Comparison of ENCODE assay signal across 29 cellular contexts in the genomic region with DNA sequence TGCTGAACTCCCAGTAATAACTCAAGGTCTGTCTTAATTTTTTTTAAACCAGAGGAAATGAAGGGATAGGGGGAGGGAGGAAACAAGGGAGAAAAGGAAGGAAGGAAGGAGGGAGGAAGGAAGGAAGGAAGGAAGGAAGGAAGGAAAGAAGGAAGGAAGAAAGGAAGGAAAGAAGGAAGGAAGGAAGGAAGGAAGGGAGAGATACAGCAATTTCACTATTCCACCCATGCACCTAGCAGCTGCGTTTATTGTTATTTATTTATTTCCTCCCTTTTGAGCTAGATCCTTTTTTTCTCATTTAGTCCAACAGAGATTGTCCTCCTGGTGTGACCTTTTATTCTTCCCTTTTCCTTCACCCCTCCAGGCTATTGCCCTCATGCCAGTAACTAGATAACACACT.
"Had no signal": no experiment of that assay in that cellular context is flagged by ENCODE, and none has a peak within 500 bp of the region (broad histone marks: within the 10 kb centered on the region; RNA-seq: fewer than 3 reads in every experiment).

No MANE protein-coding gene starts in this region.

- H3K4me1 ChIP-seq: stomach, suprapubic skin, testis, thyroid gland, tibial artery, tibial nerve, upper lobe of left lung, upper lobe of right lung, uterus, vagina had no signal

- H3K4me3 Mint-ChIP-seq: stimulated activated effector memory CD8-positive, alpha-beta T cell treated with anti-CD3 and anti-CD28 coated beads, Interleukin-12 subunit alpha, Interleukin-12 subunit beta, amount 100 ng/mL, for 72 hours; stimulated activated memory B cell treated with anti-CD40 and anti-IgM and Interleukin-4, amounts not matched to agents 10 μg/mL and 1 μg/mL and 100 μg/mL, for 72 hours; stimulated activated naive B cell treated with anti-CD40 and anti-IgM and Interleukin-4, amounts not matched to agents 10 μg/mL and 1 μg/mL and 100 μg/mL, for 72 hours; stimulated activated naive CD8-positive, alpha-beta T cell treated with anti-CD3 and anti-CD28 coated beads, Interleukin-15, amount 100 ng/mL, for 72 hours; stimulated activated naive CD8-positive, alpha-beta T cell treated with anti-CD3 and anti-CD28 coated beads, Interleukin-15, Interleukin-2, amounts not matched to agents 100 ng/mL and 50 ng/mL, for 24 hours; type B pancreatic cell had no signal

- H3K27ac ChIP-seq: stomach, suprapubic skin, testis, thoracic aorta, thyroid gland, tibial artery, tibial nerve, transverse colon, upper lobe of left lung, upper lobe of right lung, uterus, vagina had no signal

- H3K9me3 Mint-ChIP-seq: type B pancreatic cell had no signal

- FAIRE-seq: urothelium cell line had no signal

- H3K4me3 ChIP-seq: stomach, suprapubic skin, testis, thoracic aorta, thyroid gland, tibial artery, tibial nerve, transverse colon, upper lobe of left lung, upper lobe of right lung, uterus, vagina had no signal

- H3K9me3 ChIP-seq: stomach, suprapubic skin, testis, thoracic aorta, thyroid gland, tibial artery, tibial nerve, transverse colon, upper lobe of right lung, uterus, vagina had no signal

- H3K27me3 Mint-ChIP-seq: stimulated activated memory B cell treated with anti-CD40 and anti-IgM and Interleukin-4, amounts not matched to agents 10 μg/mL and 1 μg/mL and 100 μg/mL, for 72 hours; stimulated activated naive CD8-positive, alpha-beta T cell treated with anti-CD3 and anti-CD28 coated beads, Interleukin-15, amount 100 ng/mL, for 72 hours had no signal

- H3K4me1 Mint-ChIP-seq: stimulated activated effector memory CD8-positive, alpha-beta T cell treated with anti-CD3 and anti-CD28 coated beads, Interleukin-12 subunit alpha, Interleukin-12 subunit beta, amount 100 ng/mL, for 72 hours; stimulated activated naive B cell treated with anti-CD40 and anti-IgM and Interleukin-4, amounts not matched to agents 10 μg/mL and 1 μg/mL and 100 μg/mL, for 72 hours; stimulated activated naive CD8-positive, alpha-beta T cell treated with anti-CD3 and anti-CD28 coated beads, Interleukin-15, amount 100 ng/mL, for 72 hours had no signal

- H3K27ac Mint-ChIP-seq: stimulated activated effector memory CD8-positive, alpha-beta T cell treated with anti-CD3 and anti-CD28 coated beads, Interleukin-12 subunit alpha, Interleukin-12 subunit beta, amount 100 ng/mL, for 72 hours; stimulated activated memory B cell treated with anti-CD40 and anti-IgM and Interleukin-4, amounts not matched to agents 10 μg/mL and 1 μg/mL and 100 μg/mL, for 72 hours; stimulated activated naive B cell treated with anti-CD40 and anti-IgM and Interleukin-4, amounts not matched to agents 10 μg/mL and 1 μg/mL and 100 μg/mL, for 72 hours; stimulated activated naive CD8-positive, alpha-beta T cell treated with anti-CD3 and anti-CD28 coated beads, Interleukin-15, amount 100 ng/mL, for 72 hours; stimulated activated naive CD8-positive, alpha-beta T cell treated with anti-CD3 and anti-CD28 coated beads, Interleukin-15, Interleukin-2, amounts not matched to agents 100 ng/mL and 50 ng/mL, for 24 hours; type B pancreatic cell had no signal

- H3K36me3 ChIP-seq: stomach, suprapubic skin, thoracic aorta, thyroid gland, tibial artery, tibial nerve, transverse colon, upper lobe of left lung, upper lobe of right lung, uterus, vagina had no signal

- H3K27me3 ChIP-seq: stomach, testis, thyroid gland, tibial nerve, upper lobe of left lung, upper lobe of right lung, vagina had no signal

- H3K36me3 Mint-ChIP-seq: stimulated activated effector memory CD8-positive, alpha-beta T cell treated with anti-CD3 and anti-CD28 coated beads, Interleukin-12 subunit alpha, Interleukin-12 subunit beta, amount 100 ng/mL, for 72 hours; stimulated activated memory B cell treated with anti-CD40 and anti-IgM and Interleukin-4, amounts not matched to agents 10 μg/mL and 1 μg/mL and 100 μg/mL, for 72 hours; stimulated activated naive B cell treated with anti-CD40 and anti-IgM and Interleukin-4, amounts not matched to agents 10 μg/mL and 1 μg/mL and 100 μg/mL, for 72 hours; type B pancreatic cell had no signal

- DNase-seq: stimulated activated CD4-positive, alpha-beta T cell treated with anti-CD3 and anti-CD28 coated beads, Interleukin-2, amount 100 ng/mL, for 48 hours; stimulated activated CD4-positive, alpha-beta T cell treated with anti-CD3 and anti-CD28 coated beads, Interleukin-4, amount 100 ng/mL, for 1 hour; stimulated activated CD4-positive, alpha-beta T cell treated with anti-CD3 and anti-CD28 coated beads, Interleukin-4, amount 100 ng/mL, for 24 hours; stimulated activated CD4-positive, alpha-beta T cell treated with anti-CD3 and anti-CD28 coated beads, Interleukin-4, amount 100 ng/mL, for 4 hours; stimulated activated CD8-positive, alpha-beta memory T cell treated with anti-CD3 and anti-CD28 coated beads, Interleukin-4, amount 100 ng/mL, for 48 hours; stimulated activated naive B cell treated with anti-CD40 and anti-IgM and Interleukin-4, amounts not matched to agents 10 μg/mL and 1 μg/mL and 100 μg/mL, for 72 hours; stimulated activated naive CD4-positive, alpha-beta T cell; stimulated activated naive CD4-positive, alpha-beta T cell treated with Interleukin-2 at 50 U/mL for 16 hours; stimulated activated naive CD8-positive, alpha-beta T cell treated with anti-CD3 and anti-CD28 coated beads, Interleukin-15, amount 100 ng/mL, for 72 hours; stimulated activated naive CD8-positive, alpha-beta T cell treated with anti-CD3 and anti-CD28 coated beads, Interleukin-15, Interleukin-2, amounts not matched to agents 100 U/mL and 50 U/mL, for 24 hours; stomach; substantia nigra; testis; thyroid gland; tibial artery; transverse colon; trophoblast cell; upper lobe of left lung; upper lobe of right lung; uterus had no signal

- ATAC-seq: stimulated activated effector memory CD8-positive, alpha-beta T cell treated with anti-CD3 and anti-CD28 coated beads, Interleukin-12 subunit alpha, Interleukin-12 subunit beta, amount 100 ng/mL, for 72 hours; stimulated activated memory B cell treated with anti-CD40 and anti-IgM and Interleukin-4, amounts not matched to agents 10 μg/mL and 1 μg/mL and 100 μg/mL, for 72 hours; stimulated activated naive B cell treated with anti-CD40 and anti-IgM and Interleukin-4, amounts not matched to agents 10 μg/mL and 1 μg/mL and 100 μg/mL, for 72 hours; stimulated activated naive CD8-positive, alpha-beta T cell treated with anti-CD3 and anti-CD28 coated beads, Interleukin-15, amount 100 ng/mL, for 72 hours; stimulated activated naive CD8-positive, alpha-beta T cell treated with anti-CD3 and anti-CD28 coated beads, Interleukin-15, Interleukin-2, amounts not matched to agents 100 U/mL and 50 U/mL, for 24 hours; upper lobe of right lung had no signal
